16 cellular contexts compared by ENCODE assay signal in the genomic region with DNA sequence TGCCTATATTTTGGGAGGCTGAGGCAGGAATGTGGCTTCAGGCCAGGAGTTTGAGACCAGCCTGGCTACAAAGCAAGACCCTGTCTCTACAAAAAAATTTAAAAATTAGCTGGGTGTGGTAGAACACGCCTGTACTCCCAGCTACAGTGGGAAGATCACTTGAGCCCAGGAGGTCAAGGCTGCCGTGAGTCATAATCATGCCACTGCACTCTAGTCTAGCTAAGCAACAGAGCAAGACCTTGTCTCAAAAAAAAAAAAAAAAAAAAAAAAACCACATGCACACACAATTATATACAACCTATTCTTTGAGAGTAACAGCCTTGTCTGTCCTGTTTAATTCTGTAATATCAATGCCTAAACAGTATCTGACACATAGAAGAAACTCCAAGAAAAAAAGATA. TPM values are rescaled to one million over a fixed set of nuclear protein-coding genes. Genes with fewer than 3 reads are reported as not detected.
A peak's percentile ranks its signal among the peaks of the same experiment; 100 is the strongest.
DNase-seq lines count a peak whose midpoint lies in the region; ATAC-seq, FAIRE-seq and TF ChIP-seq lines count a peak whose summit lies in the region.
"Had no signal": no experiment of that assay in that cellular context is flagged by ENCODE, and none has a peak within 500 bp of the region (broad histone marks: within the 10 kb centered on the region; RNA-seq: fewer than 3 reads in every experiment).

No MANE protein-coding gene starts in this region.

- no peak overlapping the region for H2AFZ ChIP-seq in K562 (ENCODE audit: low read depth, low read length)
- no peak overlapping the region for H2AFZ ChIP-seq in hepatocyte
- H2AFZ ChIP-seq in Karpas-422 (ENCODE audit: low read length), result no peak overlapping the region

- H3K4me3 ChIP-seq in A549, result no peak overlapping the region
- no peak overlapping the region for H3K4me3 ChIP-seq in K562
- no peak overlapping the region for H3K4me3 ChIP-seq in hepatocyte
- no peak overlapping the region for H3K4me3 ChIP-seq in Karpas-422 (ENCODE audit: low read length)
- H3K4me3 ChIP-seq: colonic mucosa, suprapubic skin had no signal

- H3K27ac ChIP-seq in A549, result peak overlapping the region; percentile 40 to 49; a peak in 4 of 6 replicates
- no peak overlapping the region for H3K27ac ChIP-seq in K562 (ENCODE audit: extremely low read depth, low read depth, low read length)
- H3K27ac ChIP-seq in hepatocyte, result peak overlapping the region; percentile 19
- no peak overlapping the region for H3K27ac ChIP-seq in Karpas-422 (ENCODE audit: low read length)
- H3K27ac ChIP-seq: colonic mucosa, suprapubic skin had no signal

- no TSS peak for BruUV-seq in K562 (replicated peaks; lab: Mats Ljungman, UMichigan)

- no peak for TF ChIP-seq EP300 in A549 (IDR thresholded peaks at IDR 0.05)
- TF ChIP-seq EP300 in K562 (IDR thresholded peaks at IDR 0.05; ENCODE audit: low read length), result no peak

- POLR2A ChIA-PET in A549 (lab: Yijun Ruan, JAX) (interaction anchor here (0.8 kb wide), 1 partner anchor 143 kb away, joined by 5 read pairs; a partner anchor contains a TSS), K562 (lab: Yijun Ruan, JAX) (interaction anchor here (1.4 kb wide), 1 partner anchor 15 kb away, joined by 4 read pairs; a partner anchor contains a TSS)

- no peak for TF ChIP-seq POLR2A in A549 (IDR thresholded peaks at IDR 0.05; ENCODE audit: low read length)
- no peak for TF ChIP-seq POLR2A in K562 (conservative IDR thresholded peaks at IDR 0.05)

- TF ChIP-seq RAD21 in A549 (conservative IDR thresholded peaks at IDR 0.05 in 1 of 2, IDR thresholded peaks at IDR 0.05 in 1 of 2), result no peak
- TF ChIP-seq RAD21 in K562 (CRISPR knock-in tag; conservative IDR thresholded peaks at IDR 0.05 in 1 of 2, IDR thresholded peaks at IDR 0.05 in 1 of 2), result no peak

- DNase-seq in A549 (ENCODE audit: low read depth in 1 of 2, low spot score in 1 of 2) (peak in 1 of 2 experiments; percentile 38), HT1080 (ENCODE audit: low read depth) (peak; percentile 84), K562 (ENCODE audit: extremely low read depth in 1 of 4, low spot score in 3 of 4) (peak in 1 of 4 experiments; percentile 7), hepatocyte (ENCODE audit: low spot score) (no peak), DMS 273 (lab: John Stamatoyannopoulos, UW; ENCODE audit: unreplicated experiment) (no peak), NCI-H2081 treated with DMSO at 0.1 percent for 48 hours (lab: John Stamatoyannopoulos, UW) (no peak), Karpas-422 (no peak)
- DNase-seq: activated CD4-positive, CD25-positive, alpha-beta regulatory T cell; activated CD8-positive, alpha-beta memory T cell treated with anti-CD3 and anti-CD28 coated beads, Interleukin-2, amount 50 U/mL, for 48 hours; colonic mucosa; NCI-H1092 treated with DMSO at 0.1 percent for 48 hours; stimulated activated CD4-positive, alpha-beta T cell treated with anti-CD3 and anti-CD28 coated beads, Interleukin-15, amount 100 ng/mL, for 24 hours had no signal

- TF ChIP-seq CTCF in A549 (IDR thresholded peaks at IDR 0.05) (no peak), K562 (IDR thresholded peaks at IDR 0.05 in 2 of 3, conservative IDR thresholded peaks at IDR 0.05 in 1 of 3; ENCODE audit: insufficient read depth in 2 of 3, low read depth in 1 of 3, low read length in 3 of 3) (no peak), hepatocyte (IDR thresholded peaks at IDR 0.05; ENCODE audit: poor library complexity) (no peak)

- H3K4me1 ChIP-seq in A549 (peaks cover 10% of the 10 kb centered on the region; the same call in 2 of the 3 replicates), K562 (replicated peaks in 1 of 2; ENCODE audit: control insufficient read depth in 2 of 2, insufficient read depth in 2 of 2, low read length in 2 of 2) (no peaks in the 10 kb centered on the region), hepatocyte (ENCODE audit: insufficient read depth) (no peaks in the 10 kb centered on the region), Karpas-422 (ENCODE audit: low read length) (no peaks in the 10 kb centered on the region)
- H3K4me1 ChIP-seq: colonic mucosa, suprapubic skin had no signal

- H3K9me2 ChIP-seq in hepatocyte (replicated peaks; ENCODE audit: insufficient read depth) (no peaks in the 10 kb centered on the region), Karpas-422 (replicated peaks; ENCODE audit: insufficient read depth, low read length) (no peaks in the 10 kb centered on the region)

- H3K4me2 ChIP-seq in A549, result peak overlapping the region; percentile 11; the same call in 1 of the 3 replicates
- no peak overlapping the region for H3K4me2 ChIP-seq in K562 (ENCODE audit: insufficient read depth, low read length)
- H3K4me2 ChIP-seq in hepatocyte, result no peak overlapping the region
- H3K4me2 ChIP-seq in Karpas-422 (ENCODE audit: low read depth, low read length, poor library complexity, severe bottlenecking), result no peak overlapping the region

- CTCF ChIA-PET in A549 (lab: Yijun Ruan, JAX) (interaction anchor here (1.6 kb wide), 1 partner anchor 369 kb away, joined by 6 read pairs; no protein-coding TSS in a partner anchor), K562 (lab: Yijun Ruan, JAX; ENCODE audit: low intra/inter-chr PET ratio) (no interaction called here)

- H3K9ac ChIP-seq in K562 (ENCODE audit: insufficient read depth in 1 of 2, low read depth in 2 of 2, low read length in 2 of 2), result no peak overlapping the region
- no peak overlapping the region for H3K9ac ChIP-seq in Karpas-422 (ENCODE audit: low read length)

- peaks cover 76% of the 10 kb centered on the region for H3K36me3 ChIP-seq in K562 (ENCODE audit: control insufficient read depth, insufficient read depth, low read length)
- H3K36me3 ChIP-seq in hepatocyte (replicated peaks; ENCODE audit: insufficient read depth, low read depth), result no peaks in the 10 kb centered on the region
- peaks cover 56% of the 10 kb centered on the region for H3K36me3 ChIP-seq in Karpas-422 (ENCODE audit: insufficient read depth, low read length)
- H3K36me3 ChIP-seq: colonic mucosa had no signal

- no peaks in the 10 kb centered on the region for H3K9me1 ChIP-seq in K562 (ENCODE audit: control insufficient read depth, insufficient read depth, low read length)

- H4K20me1 ChIP-seq in K562 (replicated peaks; ENCODE audit: control insufficient read depth, insufficient read depth, low read length) (no peaks in the 10 kb centered on the region), hepatocyte (ENCODE audit: insufficient read depth, poor library complexity, severe bottlenecking) (no peaks in the 10 kb centered on the region), Karpas-422 (ENCODE audit: insufficient read depth, low read depth, low read length) (peaks cover 4% of the 10 kb centered on the region; the same call in 1 of the 2 replicates)

- WGBS in A549 (ENCODE audit: missing lambda C conversion rate), result 46% methylated on average over 2 of the region's 2 CpGs
- WGBS in K562 (ENCODE audit: insufficient coverage, low coverage, missing lambda C conversion rate), result 86% methylated on average over 1 of the region's 2 CpGs
- 70% methylated on average over 2 of the region's 2 CpGs for WGBS in hepatocyte (ENCODE audit: low lambda C conversion rate, missing lambda C conversion rate)

- no peaks in the 10 kb centered on the region for H3K9me3 ChIP-seq in A549
- no peaks in the 10 kb centered on the region for H3K9me3 ChIP-seq in K562 (replicated peaks; ENCODE audit: control insufficient read depth, insufficient read depth, low read depth, low read length)
- H3K9me3 ChIP-seq in hepatocyte (ENCODE audit: low read depth), result no peaks in the 10 kb centered on the region
- H3K9me3 ChIP-seq in Karpas-422 (ENCODE audit: low read length), result no peaks in the 10 kb centered on the region
- H3K9me3 ChIP-seq: colonic mucosa, suprapubic skin had no signal

- in situ Hi-C loops in K562 (cut with MboI), result no loop called here

- H3K27me3 ChIP-seq in K562 (ENCODE audit: control insufficient read depth in 2 of 2, insufficient read depth in 2 of 2, low read length in 2 of 2) (no peaks in the 10 kb centered on the region), hepatocyte (no peaks in the 10 kb centered on the region), Karpas-422 (ENCODE audit: low read length) (no peaks in the 10 kb centered on the region)
- H3K27me3 ChIP-seq: colonic mucosa, suprapubic skin had no signal

- FAIRE-seq in A549 (lab: Jason Lieb, UNC) (no peak), K562 (lab: Jason Lieb, UNC) (no peak)
- FAIRE-seq: frontal cortex, HTR-8/SVneo had no signal

- intact Hi-C loops in K562 (cut with micrococcal nuclease), result no loop called here

- peak; percentile 66 to 70; a peak in 5 of 6 replicates for ATAC-seq in A549
- peak; percentile 34; the same call in 1 of the 3 replicates for ATAC-seq in K562
- ATAC-seq in HG03354 (IDR thresholded peaks at IDR 0.05; ENCODE audit: poor library complexity, severe bottlenecking, unreplicated experiment), result no peak

- H3K79me2 ChIP-seq in K562 (ENCODE audit: control insufficient read depth, insufficient read depth, low read length) (no peaks in the 10 kb centered on the region), hepatocyte (no peaks in the 10 kb centered on the region), Karpas-422 (ENCODE audit: low read length) (peaks cover 26% of the 10 kb centered on the region)

RNA-seq across cellular contexts. Expression of a gene that starts 15.1 kb away (rescaled TPM):
- polyA plus RNA-seq in A549 (2011; rRNA removed) (24.1 and 34.6 TPM in 2 replicates), A549 (2017; fragmentation: RNase III; extraction: RNeasy Plus Mini Kit Qiagen cat#74134 plus additional on column Dnase treatment) (21.9 to 23.8 TPM (median 22.4 TPM) in 3 replicates), K562 (2011; rRNA removed) (19.6 and 29.7 TPM in 2 replicates), K562 (2014; fragmentation: Illumina TruSeq; extraction: Trizol) (21.7 and 23.9 TPM in 2 replicates), K562 (2014; fragmentation: Nextera tagmentation; extraction: Ambion mirVana) (10 to 100 TPM; 10.2 to 17.6 TPM), K562 (2014; rRNA removed) (15.9 and 17.2 TPM in 2 replicates), hepatocyte (2.2 and 2.9 TPM in 2 replicates)
- 6.7 and 6.9 TPM in 2 replicates for polyA plus RNA-seq in A549 (2012; cell fraction: cytosol; rRNA removed)
- polyA plus RNA-seq in A549 (2012; cell fraction: nucleus; rRNA removed), result 5.7 and 8.0 TPM in 2 replicates
- polyA minus RNA-seq in A549 (2011; rRNA and poly(A)+ RNA removed), result 12.4 and 13.5 TPM in 2 replicates
- 33.6 and 35.2 TPM in 2 replicates for total RNA-seq in HT1080 (2014; rRNA removed; shearing (Covaris generic))
- polyA plus RNA-seq in HT1080 (2015; cell fraction: cytosol; rRNA removed), result 28.7 and 37.3 TPM in 2 replicates
- 45.6 and 50.6 TPM in 2 replicates for polyA plus RNA-seq in HT1080 (2015; cell fraction: nucleus; rRNA removed)
- 9.3 and 32.6 TPM in 2 replicates for total RNA-seq in K562 (2011; cell fraction: chromatin; rRNA removed; ENCODE audit: low replicate concordance)
- 9.8 and 12.0 TPM in 2 replicates for total RNA-seq in K562 (2011; cell fraction: nucleolus; rRNA removed)
- 16.6 and 25.2 TPM in 2 replicates for total RNA-seq in K562 (2011; cell fraction: nucleoplasm; rRNA removed)
- total RNA-seq in K562 (2014; rRNA removed) (16.1 and 17.6 TPM in 2 replicates), K562 (2014; rRNA removed; fragmentation: Illumina TruSeq; extraction: Trizol) (31.7 and 40.5 TPM in 2 replicates), K562 (2015; rRNA removed; fragmentation: Illumina TruSeq; extraction: Trizol) (27.2 and 30.2 TPM in 2 replicates), K562 (2021) (22.5 and 23.1 TPM in 2 replicates), hepatocyte (10.7 and 12.4 TPM in 2 replicates)
- 5.5 and 7.6 TPM in 2 replicates for polyA plus RNA-seq in K562 (2011; cell fraction: cytosol; rRNA removed)
- 10.6 and 13.1 TPM in 2 replicates for polyA plus RNA-seq in K562 (2011; cell fraction: nucleus; rRNA removed)
- 12.4 and 12.6 TPM in 2 replicates for polyA plus RNA-seq in K562 (2012)
- polyA minus RNA-seq in K562 (2011; rRNA and poly(A)+ RNA removed), result 34.3 and 35.6 TPM in 2 replicates
- polyA minus RNA-seq in K562 (2011; cell fraction: cytosol; rRNA and poly(A)+ RNA removed), result 10.6 and 16.1 TPM in 2 replicates
- polyA minus RNA-seq in K562 (2011; cell fraction: nucleus; rRNA and poly(A)+ RNA removed), result 11.8 and 16.2 TPM in 2 replicates
- 23.2 and 32.6 TPM in 2 replicates for total RNA-seq in Karpas-422 (2014; rRNA removed; shearing (Covaris generic); ENCODE audit: low replicate concordance)

RNA-seq across cellular contexts. Expression of a gene that starts 38.4 kb away (rescaled TPM):
- 133 and 136 TPM in 2 replicates for polyA plus RNA-seq in A549 (2011; rRNA removed)
- 74.1 and 93.8 TPM in 2 replicates for polyA plus RNA-seq in A549 (2012; cell fraction: cytosol; rRNA removed)
- polyA plus RNA-seq in A549 (2012; cell fraction: nucleus; rRNA removed), result 55.1 and 71.7 TPM in 2 replicates
- 106 to 117 TPM (median 115 TPM) in 3 replicates for polyA plus RNA-seq in A549 (2017; fragmentation: RNase III; extraction: RNeasy Plus Mini Kit Qiagen cat#74134 plus additional on column Dnase treatment)
- 76.7 and 96.9 TPM in 2 replicates for polyA minus RNA-seq in A549 (2011; rRNA and poly(A)+ RNA removed)
- 26.1 and 39.1 TPM in 2 replicates for total RNA-seq in HT1080 (2014; rRNA removed; shearing (Covaris generic))
- 93.0 and 95.3 TPM in 2 replicates for polyA plus RNA-seq in HT1080 (2015; cell fraction: cytosol; rRNA removed)
- polyA plus RNA-seq in HT1080 (2015; cell fraction: nucleus; rRNA removed), result 89.2 and 89.6 TPM in 2 replicates
- total RNA-seq in K562 (2011; cell fraction: chromatin; rRNA removed; ENCODE audit: low replicate concordance), result 18.5 and 28.6 TPM in 2 replicates
- total RNA-seq in K562 (2011; cell fraction: nucleolus; rRNA removed), result 23.0 and 25.2 TPM in 2 replicates
- total RNA-seq in K562 (2011; cell fraction: nucleoplasm; rRNA removed), result 21.9 and 25.4 TPM in 2 replicates
- total RNA-seq in K562 (2014; rRNA removed), result 9.8 and 15.5 TPM in 2 replicates
- total RNA-seq in K562 (2014; rRNA removed; fragmentation: Illumina TruSeq; extraction: Trizol), result 18.8 and 20.8 TPM in 2 replicates
- 15.6 and 17.4 TPM in 2 replicates for total RNA-seq in K562 (2015; rRNA removed; fragmentation: Illumina TruSeq; extraction: Trizol)
- 30.7 TPM in 2 replicates for total RNA-seq in K562 (2021)
- polyA plus RNA-seq in K562 (2011; rRNA removed), result 31.1 and 44.7 TPM in 2 replicates
- polyA plus RNA-seq in K562 (2011; cell fraction: cytosol; rRNA removed), result 28.2 and 31.7 TPM in 2 replicates
- 18.2 and 19.0 TPM in 2 replicates for polyA plus RNA-seq in K562 (2011; cell fraction: nucleus; rRNA removed)
- 32.0 and 35.9 TPM in 2 replicates for polyA plus RNA-seq in K562 (2012)
- polyA plus RNA-seq in K562 (2014; fragmentation: Illumina TruSeq; extraction: Trizol), result 25.3 and 27.1 TPM in 2 replicates
- 1 to 10 TPM; 6.0 to 7.7 TPM for polyA plus RNA-seq in K562 (2014; fragmentation: Nextera tagmentation; extraction: Ambion mirVana)
- polyA plus RNA-seq in K562 (2014; rRNA removed), result 25.5 and 29.2 TPM in 2 replicates
- polyA minus RNA-seq in K562 (2011; rRNA and poly(A)+ RNA removed), result 23.0 and 32.2 TPM in 2 replicates
- 16.5 and 19.2 TPM in 2 replicates for polyA minus RNA-seq in K562 (2011; cell fraction: cytosol; rRNA and poly(A)+ RNA removed)
- polyA minus RNA-seq in K562 (2011; cell fraction: nucleus; rRNA and poly(A)+ RNA removed), result 9.8 and 18.4 TPM in 2 replicates
- 63.8 and 84.2 TPM in 2 replicates for total RNA-seq in hepatocyte
- 127 and 147 TPM in 2 replicates for polyA plus RNA-seq in hepatocyte
- total RNA-seq in Karpas-422 (2014; rRNA removed; shearing (Covaris generic); ENCODE audit: low replicate concordance), result 23.8 and 32.0 TPM in 2 replicates

RNA-seq across cellular contexts. Expression of a gene that starts 39.7 kb away (rescaled TPM):
- polyA plus RNA-seq in A549 (2011; rRNA removed) (42.6 and 53.8 TPM in 2 replicates), A549 (2017; fragmentation: RNase III; extraction: RNeasy Plus Mini Kit Qiagen cat#74134 plus additional on column Dnase treatment) (23.0 to 28.3 TPM (median 23.0 TPM) in 3 replicates), K562 (2011; rRNA removed) (48.7 and 95.5 TPM in 2 replicates), K562 (2014; fragmentation: Illumina TruSeq; extraction: Trizol) (46.4 and 47.4 TPM in 2 replicates), K562 (2014; fragmentation: Nextera tagmentation; extraction: Ambion mirVana) (10 to 100 TPM; 63.7 to 68.6 TPM), K562 (2014; rRNA removed) (32.2 and 33.8 TPM in 2 replicates), hepatocyte (401 and 508 TPM in 2 replicates)
- 23.7 and 24.1 TPM in 2 replicates for polyA plus RNA-seq in A549 (2012; cell fraction: cytosol; rRNA removed)
- polyA plus RNA-seq in A549 (2012; cell fraction: nucleus; rRNA removed), result 14.7 and 16.1 TPM in 2 replicates
- polyA minus RNA-seq in A549 (2011; rRNA and poly(A)+ RNA removed), result 71.8 and 88.6 TPM in 2 replicates
- total RNA-seq in HT1080 (2014; rRNA removed; shearing (Covaris generic)), result not detected in 2 replicates
- polyA plus RNA-seq in HT1080 (2015; cell fraction: cytosol; rRNA removed), result 0.09 TPM in 1 of 2 replicates, not detected in the other
- polyA plus RNA-seq in HT1080 (2015; cell fraction: nucleus; rRNA removed), result 0.06 TPM in 1 of 2 replicates, not detected in the other
- total RNA-seq in K562 (2011; cell fraction: chromatin; rRNA removed; ENCODE audit: low replicate concordance), result 37.8 and 44.9 TPM in 2 replicates
- total RNA-seq in K562 (2011; cell fraction: nucleolus; rRNA removed), result 39.6 and 44.5 TPM in 2 replicates
- 42.6 and 48.0 TPM in 2 replicates for total RNA-seq in K562 (2011; cell fraction: nucleoplasm; rRNA removed)
- total RNA-seq in K562 (2014; rRNA removed) (29.1 and 34.2 TPM in 2 replicates), K562 (2014; rRNA removed; fragmentation: Illumina TruSeq; extraction: Trizol) (42.6 and 43.6 TPM in 2 replicates), K562 (2015; rRNA removed; fragmentation: Illumina TruSeq; extraction: Trizol) (38.2 and 41.0 TPM in 2 replicates), K562 (2021) (35.4 and 36.4 TPM in 2 replicates), hepatocyte (402 and 427 TPM in 2 replicates)
- 58.3 and 118 TPM in 2 replicates for polyA plus RNA-seq in K562 (2011; cell fraction: cytosol; rRNA removed)
- 33.5 and 44.6 TPM in 2 replicates for polyA plus RNA-seq in K562 (2011; cell fraction: nucleus; rRNA removed)
- 41.1 and 52.0 TPM in 2 replicates for polyA plus RNA-seq in K562 (2012)
- 90.1 and 183 TPM in 2 replicates for polyA minus RNA-seq in K562 (2011; rRNA and poly(A)+ RNA removed)
- 26.7 and 55.8 TPM in 2 replicates for polyA minus RNA-seq in K562 (2011; cell fraction: cytosol; rRNA and poly(A)+ RNA removed)
- 19.7 and 23.4 TPM in 2 replicates for polyA minus RNA-seq in K562 (2011; cell fraction: nucleus; rRNA and poly(A)+ RNA removed)
- total RNA-seq in Karpas-422 (2014; rRNA removed; shearing (Covaris generic); ENCODE audit: low replicate concordance), result 41.6 and 58.5 TPM in 2 replicates

RNA-seq across cellular contexts. Expression of a gene that starts 54.6 kb away (rescaled TPM):
- polyA plus RNA-seq in A549 (2011; rRNA removed) (not detected in 2 replicates), A549 (2017; fragmentation: RNase III; extraction: RNeasy Plus Mini Kit Qiagen cat#74134 plus additional on column Dnase treatment) (not detected in 3 replicates), K562 (2011; rRNA removed) (0.04 TPM in 1 of 2 replicates, not detected in the other), K562 (2014; fragmentation: Illumina TruSeq; extraction: Trizol) (not detected in 2 replicates), K562 (2014; fragmentation: Nextera tagmentation; extraction: Ambion mirVana) (not detected), K562 (2014; rRNA removed) (not detected in 2 replicates), hepatocyte (0.04 and 0.17 TPM in 2 replicates)
- not detected in 2 replicates for polyA plus RNA-seq in A549 (2012; cell fraction: cytosol; rRNA removed)
- not detected in 2 replicates for polyA plus RNA-seq in A549 (2012; cell fraction: nucleus; rRNA removed)
- polyA minus RNA-seq in A549 (2011; rRNA and poly(A)+ RNA removed), result not detected in 2 replicates
- total RNA-seq in HT1080 (2014; rRNA removed; shearing (Covaris generic)), result not detected in 2 replicates
- not detected in 2 replicates for polyA plus RNA-seq in HT1080 (2015; cell fraction: cytosol; rRNA removed)
- polyA plus RNA-seq in HT1080 (2015; cell fraction: nucleus; rRNA removed), result 0.01 TPM in 1 of 2 replicates, not detected in the other
- not detected in 2 replicates for total RNA-seq in K562 (2011; cell fraction: chromatin; rRNA removed; ENCODE audit: low replicate concordance)
- total RNA-seq in K562 (2011; cell fraction: nucleolus; rRNA removed), result 0.13 TPM in 1 of 2 replicates, not detected in the other
- total RNA-seq in K562 (2011; cell fraction: nucleoplasm; rRNA removed), result not detected in 2 replicates
- total RNA-seq in K562 (2014; rRNA removed) (not detected in 2 replicates), K562 (2014; rRNA removed; fragmentation: Illumina TruSeq; extraction: Trizol) (not detected in 2 replicates), K562 (2015; rRNA removed; fragmentation: Illumina TruSeq; extraction: Trizol) (not detected in 2 replicates), K562 (2021) (not detected in 2 replicates), hepatocyte (not detected in 2 replicates)
- not detected in 2 replicates for polyA plus RNA-seq in K562 (2011; cell fraction: cytosol; rRNA removed)
- not detected in 2 replicates for polyA plus RNA-seq in K562 (2011; cell fraction: nucleus; rRNA removed)
- 0.03 TPM in 1 of 2 replicates, not detected in the other for polyA plus RNA-seq in K562 (2012)
- polyA minus RNA-seq in K562 (2011; rRNA and poly(A)+ RNA removed), result 0.06 TPM in 1 of 2 replicates, not detected in the other
- not detected in 2 replicates for polyA minus RNA-seq in K562 (2011; cell fraction: cytosol; rRNA and poly(A)+ RNA removed)
- polyA minus RNA-seq in K562 (2011; cell fraction: nucleus; rRNA and poly(A)+ RNA removed), result not detected in 2 replicates
- total RNA-seq in Karpas-422 (2014; rRNA removed; shearing (Covaris generic); ENCODE audit: low replicate concordance), result not detected in 2 replicates
- total RNA-seq: colonic mucosa, frontal cortex had no signal

Comparison
In these comparisons a context has a peak if more than half of its experiments do, and no peak if none do; other contexts are left out.
1. H3K27ac ChIP-seq: peak in A549 (2 of 2) and hepatocyte (single experiment); none in K562 (single experiment) and Karpas-422 (single experiment).
2. RNA of a gene that starts 39.7 kb away (total RNA-seq): 402 to 427 TPM in hepatocyte, 41.6 to 58.5 TPM in Karpas-422 and 29.1 to 48.0 TPM in K562; not detected in HT1080; every median in the first group is over 10 times any median in the second.